8 cellular contexts compared by ENCODE assay signal in the genomic region with DNA sequence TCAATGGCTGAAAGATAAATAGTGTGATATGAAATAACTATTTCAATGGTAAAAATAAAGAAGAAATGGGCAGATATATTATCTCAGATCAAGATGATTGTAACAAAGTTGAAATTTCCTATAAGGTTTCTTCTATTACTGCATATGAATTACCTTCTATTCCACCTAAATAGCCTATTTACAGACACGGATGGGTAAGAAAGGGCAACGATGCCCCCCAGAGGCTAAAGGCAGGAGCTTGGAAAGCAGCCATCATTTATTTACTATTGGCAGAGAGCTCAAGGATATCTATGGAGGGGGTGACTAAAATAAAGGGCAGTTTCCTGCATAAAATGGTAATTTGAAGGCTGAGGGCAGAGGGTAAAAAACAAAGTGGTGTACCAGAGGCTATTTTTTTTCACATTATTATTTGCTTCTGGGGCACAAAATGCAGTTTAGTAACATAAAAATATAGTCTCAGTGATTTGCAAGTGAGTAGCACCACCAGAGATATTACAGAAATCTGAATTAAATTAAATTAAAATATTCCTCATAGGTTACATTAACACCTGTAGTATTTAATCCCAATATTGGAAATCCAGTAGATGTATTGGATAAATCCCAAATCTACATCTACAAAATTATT.
DNase-seq lines count a peak whose midpoint lies in the region; ATAC-seq and TF ChIP-seq lines count a peak whose summit lies in the region.

No MANE protein-coding gene starts in this region.

- TF ChIP-seq EP300 in Ishikawa (IDR thresholded peaks at IDR 0.05; ENCODE audit: borderline replicate concordance) (no peak), sigmoid colon (IDR thresholded peaks at IDR 0.05) (no peak)

- H3K9me3 Mint-ChIP-seq in stimulated activated memory B cell treated with anti-CD40 and anti-IgM and Interleukin-4, amounts not matched to agents 10 μg/mL and 1 μg/mL and 100 μg/mL, for 72 hours, result no peaks in the 10 kb centered on the region

- no peak overlapping the region for H3K4me3 Mint-ChIP-seq in stimulated activated memory B cell treated with anti-CD40 and anti-IgM and Interleukin-4, amounts not matched to agents 10 μg/mL and 1 μg/mL and 100 μg/mL, for 72 hours

- no peaks in the 10 kb centered on the region for H3K4me1 ChIP-seq in SJCRH30
- peaks cover 0 to 9% (median 3%) of the 10 kb centered on the region in 4 donors for H3K4me1 ChIP-seq in sigmoid colon

- 1 to 2% methylated on average over 2 of the region's 2 CpGs for WGBS in sigmoid colon, 2 donors

- DNase-seq in NCI-H2171 treated with DMSO at 0.1 percent for 48 hours (lab: John Stamatoyannopoulos, UW), result peak; percentile 0
- DNase-seq in NCI-H2171 (lab: John Stamatoyannopoulos, UW), result no peak
- DNase-seq in SJCRH30, result peak; percentile 63 to 82
- peak; percentile 84 for DNase-seq in astrocyte of the spinal cord (ENCODE audit: low read depth, low spot score)
- DNase-seq in kidney tubule cell (ENCODE audit: low spot score), result peak; percentile 76
- DNase-seq in sigmoid colon, result no peak

- H3K4me3 ChIP-seq in SJCRH30, result no peak overlapping the region
- no peak overlapping the region for H3K4me3 ChIP-seq in astrocyte of the spinal cord (ENCODE audit: low read depth, low read length)
- H3K4me3 ChIP-seq in sigmoid colon, result no peak overlapping the region

- in situ Hi-C loops in astrocyte of the spinal cord (cut with HindIII; ENCODE audit: low sequenced_read_pairs), result no loop called here

- H3K27ac ChIP-seq in SJCRH30 (no peak overlapping the region), sigmoid colon (no peak overlapping the region)

- H3K27ac Mint-ChIP-seq in stimulated activated memory B cell treated with anti-CD40 and anti-IgM and Interleukin-4, amounts not matched to agents 10 μg/mL and 1 μg/mL and 100 μg/mL, for 72 hours, result no peak overlapping the region

- ATAC-seq in stimulated activated memory B cell treated with anti-CD40 and anti-IgM and Interleukin-4, amounts not matched to agents 10 μg/mL and 1 μg/mL and 100 μg/mL, for 72 hours, result peak; percentile 47

- H3K36me3 ChIP-seq in SJCRH30 (no peaks in the 10 kb centered on the region), sigmoid colon (no peaks in the 10 kb centered on the region)

- peaks cover 7% of the 10 kb centered on the region for H3K4me1 Mint-ChIP-seq in stimulated activated memory B cell treated with anti-CD40 and anti-IgM and Interleukin-4, amounts not matched to agents 10 μg/mL and 1 μg/mL and 100 μg/mL, for 72 hours

- intact Hi-C loops in sigmoid colon (cut with DNase I), result loop anchor here (10.0 kb wide), 1 partner anchor 476 kb away; no protein-coding TSS in a partner anchor

- TF ChIP-seq RAD21 in Ishikawa (IDR thresholded peaks at IDR 0.05; ENCODE audit: low read depth), result peak; percentile 92

- peaks cover 24% of the 10 kb centered on the region for H3K27me3 Mint-ChIP-seq in stimulated activated memory B cell treated with anti-CD40 and anti-IgM and Interleukin-4, amounts not matched to agents 10 μg/mL and 1 μg/mL and 100 μg/mL, for 72 hours

- TF ChIP-seq CTCF in astrocyte of the spinal cord (IDR thresholded peaks at IDR 0.05; ENCODE audit: low read depth, low read length) (peak; percentile 73), sigmoid colon (IDR thresholded peaks at IDR 0.05) (peak in 2 of 4 experiments; percentile 24 to 42)

- H3K27me3 ChIP-seq in SJCRH30 (no peaks in the 10 kb centered on the region), sigmoid colon (no peaks in the 10 kb centered on the region)

- H3K9me3 ChIP-seq in SJCRH30 (replicated peaks) (no peaks in the 10 kb centered on the region), sigmoid colon (no peaks in the 10 kb centered on the region)

- H3K36me3 Mint-ChIP-seq in stimulated activated memory B cell treated with anti-CD40 and anti-IgM and Interleukin-4, amounts not matched to agents 10 μg/mL and 1 μg/mL and 100 μg/mL, for 72 hours, result no peaks in the 10 kb centered on the region

- TF ChIP-seq POLR2A in sigmoid colon (IDR thresholded peaks at IDR 0.05), result no peak

TF ChIP-seq in Ishikawa, 13 proteins besides CTCF, POLR2A, EP300 and RAD21:
- TF ChIP-seq YY1 (IDR thresholded peaks at IDR 0.05; ENCODE audit: low read depth) (0 out of 2 replicates have a peak, but pooled peaks have one; percentile 17), NFIC (IDR thresholded peaks at IDR 0.05) (peak; percentile 65)
- TF ChIP-seq, protein P1, sequence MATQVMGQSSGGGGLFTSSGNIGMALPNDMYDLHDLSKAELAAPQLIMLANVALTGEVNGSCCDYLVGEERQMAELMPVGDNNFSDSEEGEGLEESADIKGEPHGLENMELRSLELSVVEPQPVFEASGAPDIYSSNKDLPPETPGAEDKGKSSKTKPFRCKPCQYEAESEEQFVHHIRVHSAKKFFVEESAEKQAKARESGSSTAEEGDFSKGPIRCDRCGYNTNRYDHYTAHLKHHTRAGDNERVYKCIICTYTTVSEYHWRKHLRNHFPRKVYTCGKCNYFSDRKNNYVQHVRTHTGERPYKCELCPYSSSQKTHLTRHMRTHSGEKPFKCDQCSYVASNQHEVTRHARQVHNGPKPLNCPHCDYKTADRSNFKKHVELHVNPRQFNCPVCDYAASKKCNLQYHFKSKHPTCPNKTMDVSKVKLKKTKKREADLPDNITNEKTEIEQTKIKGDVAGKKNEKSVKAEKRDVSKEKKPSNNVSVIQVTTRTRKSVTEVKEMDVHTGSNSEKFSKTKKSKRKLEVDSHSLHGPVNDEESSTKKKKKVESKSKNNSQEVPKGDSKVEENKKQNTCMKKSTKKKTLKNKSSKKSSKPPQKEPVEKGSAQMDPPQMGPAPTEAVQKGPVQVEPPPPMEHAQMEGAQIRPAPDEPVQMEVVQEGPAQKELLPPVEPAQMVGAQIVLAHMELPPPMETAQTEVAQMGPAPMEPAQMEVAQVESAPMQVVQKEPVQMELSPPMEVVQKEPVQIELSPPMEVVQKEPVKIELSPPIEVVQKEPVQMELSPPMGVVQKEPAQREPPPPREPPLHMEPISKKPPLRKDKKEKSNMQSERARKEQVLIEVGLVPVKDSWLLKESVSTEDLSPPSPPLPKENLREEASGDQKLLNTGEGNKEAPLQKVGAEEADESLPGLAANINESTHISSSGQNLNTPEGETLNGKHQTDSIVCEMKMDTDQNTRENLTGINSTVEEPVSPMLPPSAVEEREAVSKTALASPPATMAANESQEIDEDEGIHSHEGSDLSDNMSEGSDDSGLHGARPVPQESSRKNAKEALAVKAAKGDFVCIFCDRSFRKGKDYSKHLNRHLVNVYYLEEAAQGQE (IDR thresholded peaks at IDR 0.05; ENCODE audit: low read depth), result no peak

Comparison
In these comparisons a context has a peak if more than half of its experiments do, and no peak if none do; other contexts are left out.
1. DNase-seq: peak in NCI-H2171 treated with DMSO at 0.1 percent for 48 hours (single experiment), SJCRH30 (2 of 2), astrocyte of the spinal cord (single experiment) and kidney tubule cell (single experiment); none in NCI-H2171 (single experiment) and sigmoid colon (single experiment).